In the genomic region with DNA sequence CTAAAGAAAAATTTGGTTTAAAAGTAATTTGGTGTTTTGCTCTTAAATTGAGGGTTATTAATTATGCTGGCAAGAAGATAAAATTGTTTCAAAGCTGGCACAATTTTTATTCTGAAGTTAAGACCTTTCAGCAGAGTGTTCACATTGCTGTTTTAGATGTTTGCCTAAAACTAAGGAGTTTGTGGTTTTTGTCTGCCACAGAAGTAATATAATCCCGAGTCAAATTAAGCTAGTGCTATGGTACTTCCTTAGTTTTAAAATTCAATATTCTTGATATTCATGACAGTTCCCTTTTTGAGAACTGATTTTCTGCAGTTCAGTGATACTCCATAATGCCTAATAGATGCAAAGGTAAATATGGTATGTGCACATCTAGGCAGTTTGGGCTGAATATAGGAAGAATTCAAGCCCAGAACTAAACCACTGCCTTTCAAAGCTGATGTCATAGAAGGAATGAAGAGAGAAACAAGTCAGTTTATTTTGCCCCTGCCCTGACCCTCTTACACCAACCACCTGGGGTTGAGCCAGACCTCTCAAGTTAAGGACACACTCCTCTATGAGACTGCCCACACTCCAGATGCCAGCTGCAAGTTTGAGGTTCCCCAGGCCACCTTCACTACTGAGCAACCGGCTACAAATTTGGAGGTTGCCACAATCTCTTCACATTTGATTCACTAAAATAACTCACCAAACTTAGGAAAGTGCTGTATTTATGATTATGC, we compare ENCODE assay signal across 1 cellular context.
TF ChIP-seq lines count a peak whose summit lies in the region.

No MANE protein-coding gene starts in this region.

TF ChIP-seq in IMR-90, 13 proteins besides CTCF, POLR2A, EP300 and RAD21:
- TF ChIP-seq MXI1 (IDR thresholded peaks at IDR 0.05; ENCODE audit: borderline replicate concordance, low read depth, low read length) (no peak), BHLHE40 (IDR thresholded peaks at IDR 0.05; ENCODE audit: low read depth, low read length) (no peak), RFX5 (IDR thresholded peaks at IDR 0.05; ENCODE audit: low read depth, low read length) (no peak), CEBPB (IDR thresholded peaks at IDR 0.05; ENCODE audit: low read depth, low read length) (no peak), SMC3 (IDR thresholded peaks at IDR 0.05; ENCODE audit: low read depth, low read length) (no peak), RCOR1 (IDR thresholded peaks at IDR 0.05; ENCODE audit: insufficient replicate concordance, low read length) (no peak), MAFK (IDR thresholded peaks at IDR 0.05; ENCODE audit: low read depth, low read length) (no peak), CHD1 (IDR thresholded peaks at IDR 0.05; ENCODE audit: low read depth, low read length) (no peak), FOS (IDR thresholded peaks at IDR 0.05; ENCODE audit: low read depth, low read length) (no peak), NFE2L2 (IDR thresholded peaks at IDR 0.05; ENCODE audit: low read depth, low read length) (no peak)
- TF ChIP-seq, protein P1, sequence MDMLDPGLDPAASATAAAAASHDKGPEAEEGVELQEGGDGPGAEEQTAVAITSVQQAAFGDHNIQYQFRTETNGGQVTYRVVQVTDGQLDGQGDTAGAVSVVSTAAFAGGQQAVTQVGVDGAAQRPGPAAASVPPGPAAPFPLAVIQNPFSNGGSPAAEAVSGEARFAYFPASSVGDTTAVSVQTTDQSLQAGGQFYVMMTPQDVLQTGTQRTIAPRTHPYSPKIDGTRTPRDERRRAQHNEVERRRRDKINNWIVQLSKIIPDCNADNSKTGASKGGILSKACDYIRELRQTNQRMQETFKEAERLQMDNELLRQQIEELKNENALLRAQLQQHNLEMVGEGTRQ (IDR thresholded peaks at IDR 0.05; ENCODE audit: low read depth, low read length): no peak
